10 cellular contexts compared by ENCODE assay signal in the genomic region with DNA sequence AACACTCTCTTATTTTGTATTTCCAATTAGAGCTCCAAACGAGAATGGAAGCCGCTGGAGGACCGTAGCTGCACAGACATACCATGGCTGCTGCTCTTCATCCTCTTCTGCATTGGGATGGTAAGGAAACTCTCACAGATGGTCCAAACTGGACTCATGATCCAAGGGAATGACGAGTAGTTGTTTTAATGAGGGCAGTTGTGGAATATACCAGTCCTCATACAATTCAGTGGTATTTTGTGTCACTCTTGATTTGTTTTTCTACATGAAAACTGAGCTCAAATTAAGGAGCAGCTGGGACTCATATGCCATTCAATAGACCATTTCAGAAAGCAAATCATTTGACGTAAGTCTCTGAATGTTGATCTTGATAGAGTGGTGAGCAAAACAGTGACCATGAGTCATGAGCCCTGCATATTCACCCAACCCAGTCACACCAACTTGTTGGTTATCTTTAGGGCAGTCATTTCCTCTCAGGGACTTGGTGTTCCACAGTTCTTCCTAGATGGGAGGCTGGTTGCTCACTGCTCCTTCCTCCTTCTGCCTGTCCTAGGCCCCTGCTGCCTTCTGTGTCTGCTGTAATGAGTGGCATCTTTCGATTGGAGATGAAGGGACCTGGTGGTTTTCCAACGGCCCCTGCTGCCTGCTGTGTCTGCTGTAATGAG. TPM values are rescaled to one million over a fixed set of nuclear protein-coding genes. Genes with fewer than 3 reads are reported as not detected.
DNase-seq lines count a peak whose midpoint lies in the region; ATAC-seq and TF ChIP-seq lines count a peak whose summit lies in the region.
"Had no signal": no experiment of that assay in that cellular context is flagged by ENCODE, and none has a peak within 500 bp of the region (broad histone marks: within the 10 kb centered on the region; RNA-seq: fewer than 3 reads in every experiment).

No MANE protein-coding gene starts in this region.

- 0 out of 2 replicates have a peak, but pooled peaks cover 5% of the 10 kb centered on the region for H4K20me1 ChIP-seq in MM.1S (ENCODE audit: insufficient read depth, low read length)

- H4K5ac ChIP-seq in mesendoderm (ENCODE audit: low read length): no peak overlapping the region

- H3K18ac ChIP-seq in mesendoderm (ENCODE audit: low read length): peak overlapping the region; percentile 95

- H3K79me2 ChIP-seq in mesendoderm (ENCODE audit: control insufficient read depth, insufficient read depth, low read length) (no peaks in the 10 kb centered on the region), MM.1S (ENCODE audit: low read length) (peaks cover 66% of the 10 kb centered on the region)

- TF ChIP-seq CTCF in chondrocyte (IDR thresholded peaks at IDR 0.05) (no peak), MM.1S (IDR thresholded peaks at IDR 0.05; ENCODE audit: low read length) (no peak)

- 91% methylated on average over 7 of the region's 7 CpGs for WGBS in HUES64
- no CpG with 5 or more reads among the region's 7 CpGs for WGBS in mesendoderm (ENCODE audit: extremely low coverage, insufficient coverage, low lambda C conversion rate)

- H3K9ac ChIP-seq in HUES64 (ENCODE audit: low read depth, low read length) (no peak overlapping the region), mesendoderm (ENCODE audit: low read length) (no peak overlapping the region), MM.1S (ENCODE audit: low read length) (no peak overlapping the region)

- no peak overlapping the region for H2AFZ ChIP-seq in MM.1S (ENCODE audit: low read length)

- peak overlapping the region; percentile 95 for H2BK120ac ChIP-seq in mesendoderm (ENCODE audit: low read depth, low read length)

- no peaks in the 10 kb centered on the region for H3K9me2 ChIP-seq in MM.1S (replicated peaks; ENCODE audit: insufficient read depth, low read length)

- H3K4ac ChIP-seq in mesendoderm (ENCODE audit: low read depth, low read length): peak overlapping the region; percentile 74

- peak overlapping the region; percentile 95 for H3K27ac Mint-ChIP-seq in chondrocyte (ENCODE audit: unreplicated experiment)
- H3K27ac Mint-ChIP-seq: stimulated activated naive CD8-positive, alpha-beta T cell treated with anti-CD3 and anti-CD28 coated beads, Interleukin-15, Interleukin-2, amounts not matched to agents 100 ng/mL and 50 ng/mL, for 24 hours had no signal

- peak; percentile 67 for DNase-seq in Ammon's horn (ENCODE audit: low spot score)
- no peak for DNase-seq in chondrocyte (ENCODE audit: low spot score)
- DNase-seq in mesendoderm: peak; percentile 94
- DNase-seq in MM.1S: no peak
- no peak for DNase-seq in activated effector memory CD4-positive, alpha-beta T cell treated with anti-CD3 and anti-CD28 coated beads, Interleukin-2, amount 50 U/mL, for 16 hours

- no peak overlapping the region for H2AK5ac ChIP-seq in mesendoderm (ENCODE audit: low read length)

- peak overlapping the region; percentile 40 for H2BK5ac ChIP-seq in mesendoderm (ENCODE audit: low read length)

- H3K4me1 ChIP-seq in HUES64 (ENCODE audit: insufficient read depth, low read length): peaks cover 52% of the 10 kb centered on the region
- H3K4me1 ChIP-seq in mesendoderm (ENCODE audit: control insufficient read depth, low read depth, low read length): peaks cover 12% of the 10 kb centered on the region
- 0 out of 2 replicates have a peak, but pooled peaks cover 5% of the 10 kb centered on the region for H3K4me1 ChIP-seq in MM.1S (ENCODE audit: low read length)

- H3K27ac ChIP-seq in HUES64 (ENCODE audit: low read depth, low read length): 0 out of 2 replicates have a peak overlapping the region, but pooled peaks have one; percentile 17
- peak overlapping the region; percentile 46 for H3K27ac ChIP-seq in mesendoderm (ENCODE audit: low read depth, low read length)
- H3K27ac ChIP-seq in MM.1S (ENCODE audit: low read length): no peak overlapping the region

- peak overlapping the region; percentile 39 for H3K56ac ChIP-seq in mesendoderm (ENCODE audit: low read length)

- no peaks in the 10 kb centered on the region for H3K27me3 ChIP-seq in HUES64 (ENCODE audit: insufficient read depth, low read length)
- no peaks in the 10 kb centered on the region for H3K27me3 ChIP-seq in mesendoderm (ENCODE audit: insufficient read depth, low read length, poor library complexity)
- no peaks in the 10 kb centered on the region for H3K27me3 ChIP-seq in MM.1S (replicated peaks; ENCODE audit: insufficient read depth, low read length)

- H3K4me2 ChIP-seq in mesendoderm (ENCODE audit: low read length) (no peak overlapping the region), MM.1S (ENCODE audit: low read depth, low read length) (no peak overlapping the region)

- peaks cover 5% of the 10 kb centered on the region for H3K36me3 Mint-ChIP-seq in chondrocyte (ENCODE audit: low read depth)

- no peak overlapping the region for H3K23ac ChIP-seq in mesendoderm (ENCODE audit: low read length)

- no peaks in the 10 kb centered on the region for H3K9me3 ChIP-seq in HUES64 (ENCODE audit: insufficient read depth, low read depth, low read length)
- H3K9me3 ChIP-seq in MM.1S (replicated peaks; ENCODE audit: insufficient read depth, low read length): no peaks in the 10 kb centered on the region

- peaks cover 50% of the 10 kb centered on the region for H3K4me1 Mint-ChIP-seq in chondrocyte (ENCODE audit: low read depth)

- H3F3A ChIP-seq in MM.1S (ENCODE audit: insufficient read depth, low read length): no peaks in the 10 kb centered on the region

- H3K27me3 Mint-ChIP-seq in chondrocyte (ENCODE audit: low read depth): no peaks in the 10 kb centered on the region
- H3K27me3 Mint-ChIP-seq: stimulated activated naive CD8-positive, alpha-beta T cell treated with anti-CD3 and anti-CD28 coated beads, Interleukin-15, Interleukin-2, amounts not matched to agents 100 ng/mL and 50 ng/mL, for 24 hours had no signal

- no peak for ATAC-seq in HG03439 (IDR thresholded peaks at IDR 0.05; ENCODE audit: unreplicated experiment)
- no peak for ATAC-seq in GM18502 (IDR thresholded peaks at IDR 0.05; ENCODE audit: poor library complexity, unreplicated experiment)

- H3K36me3 ChIP-seq in HUES64 (ENCODE audit: insufficient read depth, low read length) (peaks cover 41% of the 10 kb centered on the region), mesendoderm (ENCODE audit: control insufficient read depth, insufficient read depth, low read length) (no peaks in the 10 kb centered on the region), MM.1S (replicated peaks; ENCODE audit: insufficient read depth, low read length) (no peaks in the 10 kb centered on the region)

- H3K79me1 ChIP-seq in mesendoderm (ENCODE audit: low read length): no peaks in the 10 kb centered on the region

- H3K4me3 ChIP-seq in HUES64 (ENCODE audit: low read length): no peak overlapping the region
- no peak overlapping the region for H3K4me3 ChIP-seq in mesendoderm (ENCODE audit: low read length)
- H3K4me3 ChIP-seq in MM.1S (ENCODE audit: low read length): no peak overlapping the region

- H2BK15ac ChIP-seq in mesendoderm (replicated peaks; ENCODE audit: low read depth): peak overlapping the region; percentile 23

- peaks cover 3% of the 10 kb centered on the region for H3K9me3 Mint-ChIP-seq in chondrocyte (ENCODE audit: low read depth)
- H3K9me3 Mint-ChIP-seq: stimulated activated naive CD8-positive, alpha-beta T cell treated with anti-CD3 and anti-CD28 coated beads, Interleukin-15, Interleukin-2, amounts not matched to agents 100 ng/mL and 50 ng/mL, for 24 hours had no signal

- no peak overlapping the region for H4K8ac ChIP-seq in mesendoderm (ENCODE audit: low read depth, low read length)

- H3K4me3 Mint-ChIP-seq in chondrocyte (ENCODE audit: unreplicated experiment): no peak overlapping the region
- H3K4me3 Mint-ChIP-seq: brain; stimulated activated naive CD8-positive, alpha-beta T cell treated with anti-CD3 and anti-CD28 coated beads, Interleukin-15, Interleukin-2, amounts not matched to agents 100 ng/mL and 50 ng/mL, for 24 hours had no signal

RNA-seq across cellular contexts. Expression of gene SLC44A1, which starts 54.9 kb away (rescaled TPM):
- polyA plus RNA-seq in HUES64 (2013, experiment 1 of 2): 32.1 TPM
- 29.0 TPM for polyA plus RNA-seq in HUES64 (2013, experiment 2 of 2)
- total RNA-seq in chondrocyte: 17.1 to 34.5 TPM (median 18.6 TPM) in 3 replicates
- polyA plus RNA-seq in mesendoderm (2013, experiment 1 of 2): 23.9 TPM
- 23.2 TPM for polyA plus RNA-seq in mesendoderm (2013, experiment 2 of 2)

Comparison
In these comparisons a context has a peak if more than half of its experiments do, and no peak if none do; other contexts are left out.
1. DNase-seq: peak in Ammon's horn (single experiment) and mesendoderm (single experiment); none in chondrocyte (single experiment), MM.1S (single experiment) and activated effector memory CD4-positive, alpha-beta T cell treated with anti-CD3 and anti-CD28 coated beads, Interleukin-2, amount 50 U/mL, for 16 hours (single experiment).